In genomic region chr11:102320679-102321078, GRCh38 we compare ENCODE assay signal across 9 cellular contexts. TPM values are rescaled to one million over a fixed set of nuclear protein-coding genes. Genes with fewer than 3 reads are reported as not detected.
A peak's percentile ranks its signal among the peaks of the same experiment; 100 is the strongest.
DNase-seq lines count a peak whose midpoint lies in the region; ATAC-seq and TF ChIP-seq lines count a peak whose summit lies in the region.
"Had no signal": no experiment of that assay in that cellular context is flagged by ENCODE, and none has a peak within 500 bp of the region (broad histone marks: within the 10 kb centered on the region; RNA-seq: fewer than 3 reads in every experiment).

No MANE protein-coding gene starts in this region.

- no peak overlapping the region for H3K9ac ChIP-seq in smooth muscle cell (ENCODE audit: low read depth)

- no TSS peak for BruUV-seq in OCI-LY7 (replicated peaks; lab: Mats Ljungman, UMichigan)

- peaks cover 82% of the 10 kb centered on the region for H3K79me2 ChIP-seq in OCI-LY7 (ENCODE audit: insufficient read depth, low read depth, low read length)
- no peaks in the 10 kb centered on the region for H3K79me2 ChIP-seq in smooth muscle cell (ENCODE audit: low read depth)

- TF ChIP-seq CTCF in GM12864 (IDR thresholded peaks at IDR 0.05; ENCODE audit: low read depth, low read length, missing control alignments) (no peak), OCI-LY7 (conservative IDR thresholded peaks at IDR 0.05; ENCODE audit: low read length) (no peak), smooth muscle cell (IDR thresholded peaks at IDR 0.05; ENCODE audit: borderline replicate concordance, insufficient read depth, poor library complexity, severe bottlenecking) (no peak)

- H3K4me1 ChIP-seq in OCI-LY7 (ENCODE audit: insufficient read depth, low read length, poor library complexity, severe bottlenecking): peaks cover 66% of the 10 kb centered on the region
- peaks cover 3% of the 10 kb centered on the region for H3K4me1 ChIP-seq in smooth muscle cell (ENCODE audit: low read depth)

- H3K4me2 ChIP-seq in OCI-LY7 (ENCODE audit: low read length) (peak overlapping the region; percentile 79), smooth muscle cell (no peak overlapping the region)

- H3F3A ChIP-seq in smooth muscle cell (ENCODE audit: low read depth): peaks cover 4% of the 10 kb centered on the region

- H2AFZ ChIP-seq in OCI-LY7 (ENCODE audit: low read length) (no peak overlapping the region), smooth muscle cell (ENCODE audit: low read depth) (peak overlapping the region; percentile 26)

- H4K20me1 ChIP-seq in OCI-LY7 (ENCODE audit: insufficient read depth, low read length) (0 out of 2 replicates have a peak, but pooled peaks cover 4% of the 10 kb centered on the region), smooth muscle cell (ENCODE audit: low read depth) (no peaks in the 10 kb centered on the region)

- H3K9me3 ChIP-seq in OCI-LY7 (ENCODE audit: low read length) (no peaks in the 10 kb centered on the region), smooth muscle cell (replicated peaks; ENCODE audit: low read depth) (no peaks in the 10 kb centered on the region)
- H3K9me3 ChIP-seq: right lobe of liver had no signal

- POLR2A ChIA-PET in OCI-LY7 (lab: Charles Lee): interaction anchor here (0.5 to 12.5 kb wide), 14 partner anchors 8 to 768 kb away, joined by 3 to 102 read pairs (median 4); partner anchors contain the start of gene BIRC2

- DNase-seq in GM12864 (ENCODE audit: low read depth) (no peak), OCI-LY7 (ENCODE audit: low spot score) (peak; percentile 59), foreskin melanocyte (peak; percentile 45), smooth muscle cell (lab: John Stamatoyannopoulos, UW; ENCODE audit: unreplicated experiment) (no peak), DMS53 (lab: John Stamatoyannopoulos, UW) (no peak), NCI-H1048 (lab: John Stamatoyannopoulos, UW) (no peak)
- DNase-seq: NCI-H345, right lobe of liver had no signal

- H3K36me3 ChIP-seq in OCI-LY7 (ENCODE audit: insufficient read depth, low read length) (peaks cover 56% of the 10 kb centered on the region), smooth muscle cell (ENCODE audit: low read depth) (no peaks in the 10 kb centered on the region)
- H3K36me3 ChIP-seq: right lobe of liver had no signal

- intact Hi-C loops in OCI-LY7 (cut with micrococcal nuclease; ENCODE audit: unreplicated experiment): loop anchor here (1.0 kb wide), 1 partner anchor 27 kb away; the partner anchor contains the start of gene BIRC2

- H3K27ac ChIP-seq in OCI-LY7 (ENCODE audit: low read depth, low read length, poor library complexity, severe bottlenecking) (peak overlapping the region; percentile 92), smooth muscle cell (ENCODE audit: low read depth) (no peak overlapping the region)
- H3K27ac ChIP-seq: right lobe of liver had no signal

- H3K9me2 ChIP-seq in OCI-LY7 (ENCODE audit: insufficient read depth, low read length): no peaks in the 10 kb centered on the region

- ATAC-seq in HG02938 (IDR thresholded peaks at IDR 0.05; ENCODE audit: unreplicated experiment): no peak
- ATAC-seq: right lobe of liver had no signal

- CTCF ChIA-PET in OCI-LY7 (lab: Charles Lee; ENCODE audit: unreplicated experiment): interaction anchor here (0.5 to 1.9 kb wide), 3 partner anchors 11 to 27 kb away, joined by 3 to 4 read pairs (median 4); no protein-coding TSS in a partner anchor

- H3K4me3 ChIP-seq in GM12864 (ENCODE audit: low read depth, low read length) (peak overlapping the region; percentile 79), OCI-LY7 (ENCODE audit: low read depth, low read length, poor library complexity, severe bottlenecking) (peak overlapping the region; percentile 91), smooth muscle cell (no peak overlapping the region)
- H3K4me3 ChIP-seq: right lobe of liver had no signal

- no peaks in the 10 kb centered on the region for H3K27me3 ChIP-seq in smooth muscle cell (ENCODE audit: low read depth)
- H3K27me3 ChIP-seq: right lobe of liver had no signal

RNA-seq across cellular contexts. Expression of gene BIRC3, which starts 3.4 kb away (rescaled TPM):
- total RNA-seq in OCI-LY7 (2014; rRNA removed; shearing (Covaris generic)): 23.0 and 27.2 TPM in 2 replicates
- total RNA-seq in OCI-LY7 (2022) (66.9 and 69.2 TPM in 2 replicates), smooth muscle cell (1.6 and 1.7 TPM in 2 replicates)
- 0.74 and 0.94 TPM in 2 replicates for polyA plus RNA-seq in smooth muscle cell

RNA-seq across cellular contexts. Expression of gene BIRC2, which starts 26.3 kb away (rescaled TPM):
- 32.6 and 38.0 TPM in 2 replicates for total RNA-seq in OCI-LY7 (2014; rRNA removed; shearing (Covaris generic))
- total RNA-seq in OCI-LY7 (2022): 36.1 and 40.7 TPM in 2 replicates
- total RNA-seq in smooth muscle cell: 170 and 174 TPM in 2 replicates
- polyA plus RNA-seq in smooth muscle cell: 38.6 and 46.3 TPM in 2 replicates

Comparison
In these comparisons a context has a peak if more than half of its experiments do, and no peak if none do; other contexts are left out.
1. DNase-seq: peak in OCI-LY7 (single experiment) and foreskin melanocyte (single experiment); none in GM12864 (single experiment), smooth muscle cell (single experiment), DMS53 (single experiment) and NCI-H1048 (single experiment).